ENCODE assay signal across 8 cellular contexts in genomic region chr1:31760422-31760900, GRCh38. TPM values are rescaled to one million over a fixed set of nuclear protein-coding genes. Genes with fewer than 3 reads are reported as not detected.
DNase-seq lines count a peak whose midpoint lies in the region; ATAC-seq and TF ChIP-seq lines count a peak whose summit lies in the region.

No MANE protein-coding gene starts in this region.

- peak overlapping the region; percentile 82 for H2AFZ ChIP-seq in GM23248

- intact Hi-C loops in esophagus squamous epithelium (cut with DNase I): no loop called here
- intact Hi-C loops in ovary (cut with DNase I): no loop called here

- H3K36me3 ChIP-seq in GM23248 (ENCODE audit: low read depth): no peaks in the 10 kb centered on the region
- no peaks in the 10 kb centered on the region for H3K36me3 ChIP-seq in esophagus squamous epithelium
- no peaks in the 10 kb centered on the region for H3K36me3 ChIP-seq in ovary

- no peaks in the 10 kb centered on the region for H3K9me2 ChIP-seq in GM23248 (ENCODE audit: insufficient read depth)

- H3K27me3 ChIP-seq in GM23248 (replicated peaks; ENCODE audit: insufficient read depth) (no peaks in the 10 kb centered on the region), esophagus squamous epithelium (peaks cover 0 to 65% (median 10%) of the 10 kb centered on the region in 4 donors), ovary (no peaks in the 10 kb centered on the region)

- no peaks in the 10 kb centered on the region for H4K20me1 ChIP-seq in GM23248 (ENCODE audit: insufficient read depth)

- no peak for TF ChIP-seq EP300 in ovary (IDR thresholded peaks at IDR 0.05)

- TF ChIP-seq CTCF in esophagus squamous epithelium (IDR thresholded peaks at IDR 0.05) (no peak), ovary (IDR thresholded peaks at IDR 0.05) (no peak)

- H3K9me3 ChIP-seq in GM23248 (ENCODE audit: low read depth): no peaks in the 10 kb centered on the region
- H3K9me3 ChIP-seq in esophagus squamous epithelium: no peaks in the 10 kb centered on the region
- H3K9me3 ChIP-seq in ovary: no peaks in the 10 kb centered on the region

- H3K4me1 ChIP-seq in GM23248 (ENCODE audit: insufficient read depth) (peaks cover 8% of the 10 kb centered on the region), esophagus squamous epithelium (peaks cover 16 to 46% (median 28%) of the 10 kb centered on the region in 3 donors), ovary (ENCODE audit: insufficient read depth) (peaks cover 14% of the 10 kb centered on the region)

- peak overlapping the region; percentile 71 for H3K9ac ChIP-seq in GM23248

- no peak for TF ChIP-seq POLR2A in esophagus squamous epithelium (IDR thresholded peaks at IDR 0.05)
- TF ChIP-seq POLR2A in ovary (IDR thresholded peaks at IDR 0.05): no peak

- no peaks in the 10 kb centered on the region for H3K79me2 ChIP-seq in GM23248 (ENCODE audit: insufficient read depth)

- 10 to 11% methylated on average over 16 to 36 of the region's 36 CpGs for WGBS in GM23248 (ENCODE audit: low coverage in 1 of 2, low lambda C conversion rate in 2 of 2, missing lambda C conversion rate in 2 of 2), 2 experiments
- 0% methylated on average over 17 of the region's 36 CpGs; no CpG with 5 or more reads in 1 of the 2 donors for WGBS in esophagus squamous epithelium, 2 donors
- 1 to 2% (median 1%) methylated on average over 32 to 36 of the region's 36 CpGs for WGBS in ovary, 3 donors

- ATAC-seq in HG03095 (IDR thresholded peaks at IDR 0.05; ENCODE audit: unreplicated experiment) (no peak), HG03175 (IDR thresholded peaks at IDR 0.05; ENCODE audit: unreplicated experiment) (no peak)

- in situ Hi-C loops in GM23248 (cut with MboI): no loop called here

- DNase-seq in GM23248 (no peak), RPMI7951 (ENCODE audit: low read depth) (peak; percentile 15), esophagus squamous epithelium (lab: John Stamatoyannopoulos, UW) (no peak), ovary (peak in 2 of 5 donors; percentile 61 to 64), NCI-H2107 (lab: John Stamatoyannopoulos, UW) (no peak), cerebellar cortex (ENCODE audit: low spot score) (no peak)

- H3K27ac ChIP-seq in GM23248 (no peak overlapping the region), esophagus squamous epithelium (peak overlapping the region in 1 of 4 donors; percentile 17), ovary (no peak overlapping the region)

- peak overlapping the region; percentile 64 for H3K4me3 ChIP-seq in GM23248
- peak overlapping the region; percentile 22 to 70 (median 54) for H3K4me3 ChIP-seq in esophagus squamous epithelium
- H3K4me3 ChIP-seq in ovary: peak overlapping the region; percentile 36

- no peaks in the 10 kb centered on the region for H3F3A ChIP-seq in GM23248 (ENCODE audit: insufficient read depth)

- H3K4me2 ChIP-seq in GM23248 (ENCODE audit: unreplicated experiment): peak overlapping the region; percentile 88

RNA-seq across cellular contexts. Expression of gene ADGRB2, which starts 3.7 kb away (rescaled TPM):
- total RNA-seq in GM23248 (2014; rRNA removed; shearing (Covaris generic)): 3.6 and 3.9 TPM in 2 replicates
- 0.51 and 1.3 TPM in 2 replicates for polyA plus RNA-seq in GM23248 (2016; fragmentation: Nextera tagmentation; extraction: Ambion mirVana)
- total RNA-seq in RPMI7951 (2014; rRNA removed; shearing (Covaris generic)): 3.4 and 6.7 TPM in 2 replicates
- 1 to 10 TPM in 2 of 4 donors, under 1 TPM in 2; 0.18 to 2.1 (median 0.86) TPM for total RNA-seq in esophagus squamous epithelium
- 1 to 10 TPM in 6 of 7 donors, under 1 TPM in 1; 0.48 to 7.2 (median 1.6) TPM for total RNA-seq in ovary
- polyA plus RNA-seq in ovary: 1 to 10 TPM in 1 of 2 donors, under 1 TPM in 1; 0.30 to 2.6 TPM

RNA-seq across cellular contexts. Expression of gene SPOCD1, which starts 55.4 kb away (rescaled TPM):
- 36.8 and 43.0 TPM in 2 replicates for total RNA-seq in GM23248 (2014; rRNA removed; shearing (Covaris generic))
- polyA plus RNA-seq in GM23248 (2016; fragmentation: Nextera tagmentation; extraction: Ambion mirVana) (27.8 and 27.9 TPM in 2 replicates), ovary (under 1 TPM; 0.30 to 0.42 TPM)
- 9.6 and 12.4 TPM in 2 replicates for total RNA-seq in RPMI7951 (2014; rRNA removed; shearing (Covaris generic))
- total RNA-seq in esophagus squamous epithelium (under 1 TPM in 3 of 4 donors, not detected in 1; 0.18 to 0.40 (median 0.38) TPM), ovary (1 to 10 TPM in 2 of 7 donors, under 1 TPM in 4, not detected in 1; 0.15 to 1.7 (median 0.54) TPM)

RNA-seq across cellular contexts. Expression of gene COL16A1, which starts 56.6 kb away (rescaled TPM):
- total RNA-seq in GM23248 (2014; rRNA removed; shearing (Covaris generic)): 234 and 247 TPM in 2 replicates
- polyA plus RNA-seq in GM23248 (2016; fragmentation: Nextera tagmentation; extraction: Ambion mirVana) (67.3 and 68.7 TPM in 2 replicates), ovary (100 to 1,000 TPM in 1 of 2 donors, 10 to 100 TPM in 1; 19.8 to 194 TPM)
- 6.9 and 7.1 TPM in 2 replicates for total RNA-seq in RPMI7951 (2014; rRNA removed; shearing (Covaris generic))
- total RNA-seq in esophagus squamous epithelium (10 to 100 TPM in 2 of 4 donors, 1 to 10 TPM in 2; 8.8 to 35.5 (median 16.4) TPM), ovary (100 to 1,000 TPM in 5 of 7 donors, 10 to 100 TPM in 2; 64.4 to 237 (median 157) TPM)
